In genomic region chr2:115174651-115175050, GRCh38 we compare ENCODE assay signal across 28 cellular contexts.
"Had no signal": no experiment of that assay in that cellular context is flagged by ENCODE, and none has a peak within 500 bp of the region (broad histone marks: within the 10 kb centered on the region; RNA-seq: fewer than 3 reads in every experiment).

No MANE protein-coding gene starts in this region.

- H3K4me3 Mint-ChIP-seq: natural killer cell; nephron; neural progenitor cell; stimulated activated effector memory CD8-positive, alpha-beta T cell treated with anti-CD3 and anti-CD28 coated beads, Interleukin-12 subunit alpha, Interleukin-12 subunit beta, amount 100 ng/mL, for 72 hours; stimulated activated naive B cell treated with anti-CD40 and anti-IgM and Interleukin-4, amounts not matched to agents 10 μg/mL and 1 μg/mL and 100 μg/mL, for 72 hours; stimulated activated naive CD8-positive, alpha-beta T cell treated with anti-CD3 and anti-CD28 coated beads, Interleukin-15, Interleukin-2, amounts not matched to agents 100 ng/mL and 50 ng/mL, for 24 hours; type B pancreatic cell had no signal

- H3K27ac Mint-ChIP-seq: natural killer cell; neural progenitor cell; progenitor cell of endocrine pancreas; stimulated activated effector memory CD8-positive, alpha-beta T cell treated with anti-CD3 and anti-CD28 coated beads, Interleukin-12 subunit alpha, Interleukin-12 subunit beta, amount 100 ng/mL, for 72 hours; stimulated activated naive B cell treated with anti-CD40 and anti-IgM and Interleukin-4, amounts not matched to agents 10 μg/mL and 1 μg/mL and 100 μg/mL, for 72 hours; stimulated activated naive CD8-positive, alpha-beta T cell treated with anti-CD3 and anti-CD28 coated beads, Interleukin-15, Interleukin-2, amounts not matched to agents 100 ng/mL and 50 ng/mL, for 24 hours; type B pancreatic cell had no signal

- H2AFZ ChIP-seq: neural progenitor cell, parathyroid adenoma had no signal

- H3K9ac ChIP-seq: neural progenitor cell, parathyroid adenoma had no signal

- H3K36me3 Mint-ChIP-seq: natural killer cell; neural progenitor cell; stimulated activated effector memory CD8-positive, alpha-beta T cell treated with anti-CD3 and anti-CD28 coated beads, Interleukin-12 subunit alpha, Interleukin-12 subunit beta, amount 100 ng/mL, for 72 hours; stimulated activated naive B cell treated with anti-CD40 and anti-IgM and Interleukin-4, amounts not matched to agents 10 μg/mL and 1 μg/mL and 100 μg/mL, for 72 hours; type B pancreatic cell had no signal

- H3K9me3 Mint-ChIP-seq: nephron; neural progenitor cell; stimulated activated naive B cell treated with anti-CD40 and anti-IgM and Interleukin-4, amounts not matched to agents 10 μg/mL and 1 μg/mL and 100 μg/mL, for 72 hours; stimulated activated naive CD8-positive, alpha-beta T cell treated with anti-CD3 and anti-CD28 coated beads, Interleukin-15, Interleukin-2, amounts not matched to agents 100 ng/mL and 50 ng/mL, for 24 hours; type B pancreatic cell had no signal

- H3K4me1 ChIP-seq: neural progenitor cell, parathyroid adenoma, psoas muscle, right lobe of liver, sigmoid colon, stomach, thyroid gland, tibial nerve, upper lobe of right lung, uterus had no signal

- ATAC-seq: natural killer cell; psoas muscle; right cardiac atrium; right lobe of liver; stimulated activated effector memory CD8-positive, alpha-beta T cell treated with anti-CD3 and anti-CD28 coated beads, Interleukin-12 subunit alpha, Interleukin-12 subunit beta, amount 100 ng/mL, for 72 hours; stimulated activated naive B cell treated with anti-CD40 and anti-IgM and Interleukin-4, amounts not matched to agents 10 μg/mL and 1 μg/mL and 100 μg/mL, for 72 hours; upper lobe of right lung had no signal

- H3K27me3 Mint-ChIP-seq: progenitor cell of endocrine pancreas; stimulated activated naive B cell treated with anti-CD40 and anti-IgM and Interleukin-4, amounts not matched to agents 10 μg/mL and 1 μg/mL and 100 μg/mL, for 72 hours; stimulated activated naive CD8-positive, alpha-beta T cell treated with anti-CD3 and anti-CD28 coated beads, Interleukin-15, Interleukin-2, amounts not matched to agents 100 ng/mL and 50 ng/mL, for 24 hours; type B pancreatic cell had no signal

- H3K27me3 ChIP-seq: neural progenitor cell, ovary, right lobe of liver, sigmoid colon, stomach, thyroid gland, tibial nerve, upper lobe of right lung, uterus had no signal

- H3K27ac ChIP-seq: neural progenitor cell, ovary, parathyroid adenoma, psoas muscle, right lobe of liver, sigmoid colon, stomach, thoracic aorta, thyroid gland, tibial nerve, upper lobe of right lung, uterus had no signal

- H3K4me2 ChIP-seq: neural progenitor cell had no signal

- H3K4me3 ChIP-seq: neural progenitor cell, ovary, psoas muscle, right lobe of liver, sigmoid colon, stomach, thoracic aorta, thyroid gland, tibial nerve, upper lobe of right lung, uterus had no signal

- H3K4me1 Mint-ChIP-seq: natural killer cell; neural progenitor cell; stimulated activated effector memory CD8-positive, alpha-beta T cell treated with anti-CD3 and anti-CD28 coated beads, Interleukin-12 subunit alpha, Interleukin-12 subunit beta, amount 100 ng/mL, for 72 hours; stimulated activated naive B cell treated with anti-CD40 and anti-IgM and Interleukin-4, amounts not matched to agents 10 μg/mL and 1 μg/mL and 100 μg/mL, for 72 hours had no signal

- H3K9me3 ChIP-seq: ovary, psoas muscle, right lobe of liver, sigmoid colon, thoracic aorta, thyroid gland, tibial nerve, upper lobe of right lung, uterus had no signal

- H3K36me3 ChIP-seq: neural progenitor cell, ovary, right lobe of liver, sigmoid colon, stomach, thoracic aorta, thyroid gland, tibial nerve, upper lobe of right lung, uterus had no signal

- DNase-seq: natural killer cell; occipital lobe; ovary; posterior cingulate gyrus; psoas muscle; right lobe of liver; sigmoid colon; small intestine; stimulated activated CD4-positive, alpha-beta T cell treated with anti-CD3 and anti-CD28 coated beads, Interleukin-15, amount 100 ng/mL, for 24 hours; stimulated activated CD4-positive, alpha-beta T cell treated with anti-CD3 and anti-CD28 coated beads, Interleukin-2, amount 100 ng/mL, for 24 hours; stimulated activated CD4-positive, alpha-beta T cell treated with anti-CD3 and anti-CD28 coated beads, Interleukin-2, amount 100 ng/mL, for 48 hours; stimulated activated CD4-positive, alpha-beta T cell treated with anti-CD3 and anti-CD28 coated beads, Interleukin-4, amount 100 ng/mL, for 24 hours; stimulated activated naive B cell treated with anti-CD40 and anti-IgM and Interleukin-4, amounts not matched to agents 10 μg/mL and 1 μg/mL and 100 μg/mL, for 72 hours; stimulated activated naive CD4-positive, alpha-beta T cell treated with Interleukin-2 at 50 U/mL for 16 hours; stomach; thyroid gland; upper lobe of right lung; uterus had no signal

- H3K79me2 ChIP-seq: parathyroid adenoma had no signal
